Comparison of ENCODE assay signal across 21 cellular contexts in genomic region chr9:115267788-115268187, GRCh38.
DNase-seq lines count a peak whose midpoint lies in the region; ATAC-seq and TF ChIP-seq lines count a peak whose summit lies in the region.
"Had no signal": no experiment of that assay in that cellular context is flagged by ENCODE, and none has a peak within 500 bp of the region (broad histone marks: within the 10 kb centered on the region; RNA-seq: fewer than 3 reads in every experiment).

No MANE protein-coding gene starts in this region.

- H3K9me1 ChIP-seq in IMR-90 (ENCODE audit: insufficient read depth, low read length), result 0 out of 2 replicates have a peak, but pooled peaks cover 3% of the 10 kb centered on the region

- no peak overlapping the region for H2AK5ac ChIP-seq in IMR-90 (ENCODE audit: low read depth, low read length)

- H2BK120ac ChIP-seq in IMR-90 (ENCODE audit: low read depth, low read length), result no peak overlapping the region

- no peak overlapping the region for H3K27ac Mint-ChIP-seq in progenitor cell of endocrine pancreas
- H3K27ac Mint-ChIP-seq: activated CD4-positive, alpha-beta memory T cell treated with anti-CD3 and anti-CD28 coated beads for 36 hours; activated naive CD4-positive, alpha-beta T cell treated with anti-CD3 and anti-CD28 coated beads, Interleukin-2, amount 50 U/mL, for 72 hours; CD8-positive, alpha-beta memory T cell; dendritic cell treated with granulocyte-macrophage colony-stimulating factor and Interleukin-4, amounts not matched to agents 40 ng/mL and 50 ng/mL, for 4 days had no signal

- H3K4me1 Mint-ChIP-seq in progenitor cell of endocrine pancreas (ENCODE audit: low read depth), result peaks cover 11% of the 10 kb centered on the region
- H3K4me1 Mint-ChIP-seq: CD8-positive, alpha-beta memory T cell had no signal

- no peaks in the 10 kb centered on the region for H3K9me3 ChIP-seq in IMR-90 (ENCODE audit: control insufficient read depth, insufficient read depth, low read length)
- H3K9me3 ChIP-seq: body of pancreas, left lung, mucosa of descending colon had no signal

- POLR2A ChIA-PET in IMR-90 (lab: Charles Lee; ENCODE audit: unreplicated experiment), result no interaction called here

- peaks cover 8% of the 10 kb centered on the region for H3K9me3 Mint-ChIP-seq in progenitor cell of endocrine pancreas (ENCODE audit: low read depth)
- H3K9me3 Mint-ChIP-seq: activated CD4-positive, alpha-beta memory T cell treated with anti-CD3 and anti-CD28 coated beads for 36 hours; activated T-cell treated with anti-CD3 and anti-CD28 coated beads, Interleukin-2, amount 50 U/mL, for 4 hours; dendritic cell treated with granulocyte-macrophage colony-stimulating factor and Interleukin-4, amounts not matched to agents 40 ng/mL and 50 ng/mL, for 4 days had no signal

- DNase-seq in ACHN (peak; percentile 19), IMR-90 (peak; percentile 54), amniotic epithelial cell (ENCODE audit: low read depth) (peak; percentile 60), iris pigment epithelial cell (ENCODE audit: low read depth) (peak; percentile 41), DMS79 (lab: John Stamatoyannopoulos, UW) (no peak), DMS153 treated with DMSO at 0.1 percent for 48 hours (lab: John Stamatoyannopoulos, UW; ENCODE audit: unreplicated experiment) (no peak), progenitor cell of endocrine pancreas (ENCODE audit: low spot score, unreplicated experiment) (no peak)
- no peak for DNase-seq in activated T-cell treated with anti-CD3 and anti-CD28 coated beads, Interleukin-2, amount 50 U/mL, for 48 hours
- DNase-seq: activated CD4-positive, alpha-beta memory T cell treated with anti-CD3 and anti-CD28 coated beads for 36 hours; activated T-cell treated with anti-CD3 and anti-CD28 coated beads, Interleukin-2, amount 50 U/mL, for 4 hours; body of pancreas; CD8-positive, alpha-beta memory T cell; foreskin melanocyte; left lung; mucosa of descending colon; NCI-H1105 treated with DMSO at 0.1 percent for 48 hours; NCI-H524; SIG-M5; T-helper 2 cell had no signal

- TF ChIP-seq CTCF in IMR-90 (conservative IDR thresholded peaks at IDR 0.05; ENCODE audit: low read depth, low read length) (no peak), progenitor cell of endocrine pancreas (IDR thresholded peaks at IDR 0.05; ENCODE audit: unreplicated experiment) (no peak)

- H3K4ac ChIP-seq in IMR-90 (ENCODE audit: low read depth, low read length), result no peak overlapping the region

- no peak overlapping the region for H2BK15ac ChIP-seq in IMR-90 (ENCODE audit: low read depth, low read length)

- H3K9ac ChIP-seq in IMR-90 (ENCODE audit: low read depth, low read length), result no peak overlapping the region

- H3K14ac ChIP-seq in IMR-90 (replicated peaks; ENCODE audit: low read depth, low read length), result no peak overlapping the region

- 0 out of 2 replicates have a peak, but pooled peaks have one; percentile 37 for ATAC-seq in IMR-90 (ENCODE audit: low read depth)
- ATAC-seq: activated naive CD4-positive, alpha-beta T cell treated with anti-CD3 and anti-CD28 coated beads, Interleukin-2, amount 50 U/mL, for 72 hours; activated T-cell treated with anti-CD3 and anti-CD28 coated beads, Interleukin-2, amount 50 U/mL, for 4 hours; body of pancreas; left lung; mucosa of descending colon had no signal

- no peaks in the 10 kb centered on the region for H3K27me3 ChIP-seq in IMR-90 (ENCODE audit: control insufficient read depth, insufficient read depth, low read length)
- H3K27me3 ChIP-seq: body of pancreas, left lung had no signal

- H3K36me3 Mint-ChIP-seq in progenitor cell of endocrine pancreas (ENCODE audit: insufficient read depth), result no peaks in the 10 kb centered on the region
- H3K36me3 Mint-ChIP-seq: activated CD4-positive, alpha-beta memory T cell treated with anti-CD3 and anti-CD28 coated beads for 36 hours; activated naive CD4-positive, alpha-beta T cell treated with anti-CD3 and anti-CD28 coated beads, Interleukin-2, amount 50 U/mL, for 72 hours; CD8-positive, alpha-beta memory T cell had no signal

- H2BK5ac ChIP-seq in IMR-90 (ENCODE audit: low read depth, low read length, poor library complexity, severe bottlenecking), result no peak overlapping the region

- TF ChIP-seq POLR2A in IMR-90 (IDR thresholded peaks at IDR 0.05; ENCODE audit: low read depth, low read length), result no peak

- H3K79me1 ChIP-seq in IMR-90 (ENCODE audit: low read depth in 1 of 2, low read length in 2 of 2), result no peaks in the 10 kb centered on the region

- intact Hi-C loops in IMR-90 (cut with micrococcal nuclease), result no loop called here

- H4K5ac ChIP-seq in IMR-90 (ENCODE audit: low read depth, low read length), result no peak overlapping the region

- H3K27me3 Mint-ChIP-seq in progenitor cell of endocrine pancreas, result no peaks in the 10 kb centered on the region
- H3K27me3 Mint-ChIP-seq: CD8-positive, alpha-beta memory T cell; dendritic cell treated with granulocyte-macrophage colony-stimulating factor and Interleukin-4, amounts not matched to agents 40 ng/mL and 50 ng/mL, for 4 days had no signal

- H3K4me3 ChIP-seq in IMR-90 (ENCODE audit: insufficient read depth, low read depth, low read length), result no peak overlapping the region
- H3K4me3 ChIP-seq: body of pancreas, left lung, mucosa of descending colon had no signal

- H3K27ac ChIP-seq in IMR-90 (ENCODE audit: insufficient read depth, low read length), result no peak overlapping the region
- H3K27ac ChIP-seq: body of pancreas, left lung had no signal

- H3K36me3 ChIP-seq in IMR-90 (ENCODE audit: control insufficient read depth, insufficient read depth, low read length), result no peaks in the 10 kb centered on the region
- H3K36me3 ChIP-seq: left lung had no signal

- no peak overlapping the region for H2AK9ac ChIP-seq in IMR-90 (replicated peaks; ENCODE audit: low read depth, low read length, poor library complexity)

- dilution Hi-C loops in IMR-90 (cut with HindIII; ENCODE audit: low sequenced_read_pairs, unreplicated experiment), result no loop called here

- no peak overlapping the region for H3K23ac ChIP-seq in IMR-90 (ENCODE audit: low read depth, low read length)

- no peak overlapping the region for H3K4me3 Mint-ChIP-seq in progenitor cell of endocrine pancreas (ENCODE audit: low read depth)
- H3K4me3 Mint-ChIP-seq: activated CD4-positive, alpha-beta memory T cell treated with anti-CD3 and anti-CD28 coated beads for 36 hours; activated T-cell treated with anti-CD3 and anti-CD28 coated beads, Interleukin-2, amount 50 U/mL, for 4 hours; CD8-positive, alpha-beta memory T cell; dendritic cell treated with granulocyte-macrophage colony-stimulating factor and Interleukin-4, amounts not matched to agents 40 ng/mL and 50 ng/mL, for 4 days had no signal

- no peak overlapping the region for H3K4me2 ChIP-seq in IMR-90 (ENCODE audit: low read depth, low read length)

- no peak overlapping the region for H2AFZ ChIP-seq in IMR-90 (replicated peaks; ENCODE audit: low read length, poor library complexity)

- no peak overlapping the region for H3K56ac ChIP-seq in IMR-90 (ENCODE audit: extremely low read depth, insufficient read depth, low read length)

- CTCF ChIA-PET in IMR-90 (lab: Yijun Ruan, JAX), result interaction anchor here (0.6 kb wide), 1 partner anchor 20 kb away, joined by 3 read pairs; no protein-coding TSS in a partner anchor

- H4K8ac ChIP-seq in IMR-90 (ENCODE audit: low read depth in 2 of 2, low read length in 2 of 2), result no peak overlapping the region

- no CpG with 5 or more reads among the region's 3 CpGs for WGBS in IMR-90 (ENCODE audit: extremely low coverage in 2 of 2, insufficient read length in 1 of 2), 2 experiments

- no TSS peak for BruUV-seq in IMR-90 (replicated peaks; lab: Mats Ljungman, UMichigan)

- H3K4me1 ChIP-seq in IMR-90 (ENCODE audit: control insufficient read depth, insufficient read depth, low read length), result peaks cover 12% of the 10 kb centered on the region
- H3K4me1 ChIP-seq: body of pancreas had no signal

- no peak overlapping the region for H4K91ac ChIP-seq in IMR-90 (ENCODE audit: insufficient read depth, low read depth, low read length)

- in situ Hi-C loops in ACHN (cut with HindIII; ENCODE audit: low pct_ligation_motif_present, low pct_unique_long_range_greater_than_20kb, low sequenced_read_pairs) (no loop called here), IMR-90 (cut with MboI; ENCODE audit: low sequenced_read_pairs) (no loop called here)

- H2BK20ac ChIP-seq in IMR-90 (ENCODE audit: low read depth, low read length), result no peak overlapping the region

- no peak overlapping the region for H3K18ac ChIP-seq in IMR-90 (ENCODE audit: low read depth, low read length)

- no peak for TF ChIP-seq RAD21 in IMR-90 (IDR thresholded peaks at IDR 0.05; ENCODE audit: low read length)

- no peaks in the 10 kb centered on the region for H4K20me1 ChIP-seq in IMR-90 (ENCODE audit: insufficient read depth, low read length)

TF ChIP-seq in IMR-90, 13 proteins besides CTCF, POLR2A, EP300 and RAD21:
- no peak for TF ChIP-seq RCOR1 (IDR thresholded peaks at IDR 0.05; ENCODE audit: insufficient replicate concordance, low read length)

Comparison
In these comparisons a context has a peak if more than half of its experiments do, and no peak if none do; other contexts are left out.
1. DNase-seq: peak in ACHN (single experiment), IMR-90 (single experiment), amniotic epithelial cell (single experiment) and iris pigment epithelial cell (single experiment); none in DMS79 (single experiment), activated T-cell treated with anti-CD3 and anti-CD28 coated beads, Interleukin-2, amount 50 U/mL, for 48 hours (0 of 2), DMS153 treated with DMSO at 0.1 percent for 48 hours (single experiment) and progenitor cell of endocrine pancreas (single experiment).